In genomic region chr4:83174844-83175414, GRCh38 we compare ENCODE assay signal across 1 cellular context.
TF ChIP-seq lines count a peak whose summit lies in the region.

No MANE protein-coding gene starts in this region.

TF ChIP-seq in GM12878, 131 proteins besides CTCF, POLR2A, EP300 and RAD21 (continued from another document and continues in another):
- peak; percentile 58 for TF ChIP-seq BCL3 (IDR thresholded peaks at IDR 0.05; ENCODE audit: borderline replicate concordance, insufficient read depth, low read depth, low read length, poor library complexity, severe bottlenecking)
- TF ChIP-seq, protein P1, sequence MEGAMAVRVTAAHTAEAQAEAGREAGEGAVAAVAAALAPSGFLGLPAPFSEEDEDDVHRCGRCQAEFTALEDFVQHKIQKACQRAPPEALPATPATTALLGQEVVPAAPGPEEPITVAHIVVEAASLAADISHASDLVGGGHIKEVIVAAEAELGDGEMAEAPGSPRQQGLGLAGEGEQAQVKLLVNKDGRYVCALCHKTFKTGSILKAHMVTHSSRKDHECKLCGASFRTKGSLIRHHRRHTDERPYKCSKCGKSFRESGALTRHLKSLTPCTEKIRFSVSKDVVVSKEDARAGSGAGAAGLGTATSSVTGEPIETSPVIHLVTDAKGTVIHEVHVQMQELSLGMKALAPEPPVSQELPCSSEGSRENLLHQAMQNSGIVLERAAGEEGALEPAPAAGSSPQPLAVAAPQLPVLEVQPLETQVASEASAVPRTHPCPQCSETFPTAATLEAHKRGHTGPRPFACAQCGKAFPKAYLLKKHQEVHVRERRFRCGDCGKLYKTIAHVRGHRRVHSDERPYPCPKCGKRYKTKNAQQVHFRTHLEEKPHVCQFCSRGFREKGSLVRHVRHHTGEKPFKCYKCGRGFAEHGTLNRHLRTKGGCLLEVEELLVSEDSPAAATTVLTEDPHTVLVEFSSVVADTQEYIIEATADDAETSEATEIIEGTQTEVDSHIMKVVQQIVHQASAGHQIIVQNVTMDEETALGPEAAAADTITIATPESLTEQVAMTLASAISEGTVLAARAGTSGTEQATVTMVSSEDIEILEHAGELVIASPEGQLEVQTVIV (IDR thresholded peaks at IDR 0.05; ENCODE audit: borderline replicate concordance, partially characterized antibody), result no peak
- 0 out of 2 replicates have a peak, but pooled peaks have one; percentile 13 for TF ChIP-seq NR2F1 (conservative IDR thresholded peaks at IDR 0.05)
- no peak for TF ChIP-seq RBBP5 (conservative IDR thresholded peaks at IDR 0.05)
- TF ChIP-seq ESRRA (IDR thresholded peaks at IDR 0.05; ENCODE audit: low read length), result no peak
- peak; percentile 73 for TF ChIP-seq BMI1 (IDR thresholded peaks at IDR 0.05; ENCODE audit: borderline replicate concordance)
- TF ChIP-seq BHLHE40 (IDR thresholded peaks at IDR 0.05; ENCODE audit: borderline replicate concordance in 1 of 2, low read depth in 2 of 2, low read length in 1 of 2), result no peak
- TF ChIP-seq MEF2A (IDR thresholded peaks at IDR 0.05; ENCODE audit: insufficient read depth, low read depth, low read length), result peak; percentile 72; the same call in 1 of the 2 replicates
- peak; percentile 95 for TF ChIP-seq IRF4 (IDR thresholded peaks at IDR 0.05; ENCODE audit: low read depth, low read length)
- TF ChIP-seq MTA2 (IDR thresholded peaks at IDR 0.05; ENCODE audit: low read depth), result peak; percentile 94
- peak; percentile 67; the same call in 1 of the 2 replicates for TF ChIP-seq JUND (IDR thresholded peaks at IDR 0.05; ENCODE audit: low read depth, low read length)
- no peak for TF ChIP-seq CHD1 (IDR thresholded peaks at IDR 0.05; ENCODE audit: low read depth, low read length)
- TF ChIP-seq CREM (IDR thresholded peaks at IDR 0.05; ENCODE audit: low read depth), result 0 out of 2 replicates have a peak, but pooled peaks have one; percentile 65
- TF ChIP-seq ZZZ3 (IDR thresholded peaks at IDR 0.05; ENCODE audit: control insufficient read depth, insufficient read length, low read depth), result no peak
- peak; percentile 68; the same call in 1 of the 2 replicates for TF ChIP-seq FOXM1 (IDR thresholded peaks at IDR 0.05; ENCODE audit: low read depth, low read length)
- peak; percentile 55; the same call in 1 of the 2 replicates for TF ChIP-seq MLLT1 (IDR thresholded peaks at IDR 0.05)
- peak; percentile 96 for TF ChIP-seq IKZF1 (conservative IDR thresholded peaks at IDR 0.05)
- no peak for TF ChIP-seq SIX5 (IDR thresholded peaks at IDR 0.05; ENCODE audit: low read depth, low read length, severe bottlenecking)
- TF ChIP-seq EED (IDR thresholded peaks at IDR 0.05; ENCODE audit: low read depth), result peak; percentile 99
- TF ChIP-seq NBN (IDR thresholded peaks at IDR 0.05), result 0 out of 2 replicates have a peak, but pooled peaks have one; percentile 65
- TF ChIP-seq IKZF2 (IDR thresholded peaks at IDR 0.05), result peak; percentile 98
- TF ChIP-seq SREBF2 (IDR thresholded peaks at IDR 0.05; ENCODE audit: low read length), result no peak
- peak; percentile 94 for TF ChIP-seq NFIC (IDR thresholded peaks at IDR 0.05; ENCODE audit: low read depth, low read length)
- TF ChIP-seq, protein P2, sequence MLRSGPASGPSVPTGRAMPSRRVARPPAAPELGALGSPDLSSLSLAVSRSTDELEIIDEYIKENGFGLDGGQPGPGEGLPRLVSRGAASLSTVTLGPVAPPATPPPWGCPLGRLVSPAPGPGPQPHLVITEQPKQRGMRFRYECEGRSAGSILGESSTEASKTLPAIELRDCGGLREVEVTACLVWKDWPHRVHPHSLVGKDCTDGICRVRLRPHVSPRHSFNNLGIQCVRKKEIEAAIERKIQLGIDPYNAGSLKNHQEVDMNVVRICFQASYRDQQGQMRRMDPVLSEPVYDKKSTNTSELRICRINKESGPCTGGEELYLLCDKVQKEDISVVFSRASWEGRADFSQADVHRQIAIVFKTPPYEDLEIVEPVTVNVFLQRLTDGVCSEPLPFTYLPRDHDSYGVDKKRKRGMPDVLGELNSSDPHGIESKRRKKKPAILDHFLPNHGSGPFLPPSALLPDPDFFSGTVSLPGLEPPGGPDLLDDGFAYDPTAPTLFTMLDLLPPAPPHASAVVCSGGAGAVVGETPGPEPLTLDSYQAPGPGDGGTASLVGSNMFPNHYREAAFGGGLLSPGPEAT (IDR thresholded peaks at IDR 0.05; ENCODE audit: low read depth), result peak; percentile 93
- peak; percentile 48; the same call in 1 of the 2 replicates for TF ChIP-seq PML (IDR thresholded peaks at IDR 0.05; ENCODE audit: low read length)
- no peak for TF ChIP-seq STAT1 (conservative IDR thresholded peaks at IDR 0.05)
- TF ChIP-seq ATF2 (IDR thresholded peaks at IDR 0.05; ENCODE audit: low read length), result peak; percentile 79
- TF ChIP-seq MEF2B (IDR thresholded peaks at IDR 0.05; ENCODE audit: partially characterized antibody, poor library complexity, severe bottlenecking), result peak; percentile 73
- TF ChIP-seq, protein P3, sequence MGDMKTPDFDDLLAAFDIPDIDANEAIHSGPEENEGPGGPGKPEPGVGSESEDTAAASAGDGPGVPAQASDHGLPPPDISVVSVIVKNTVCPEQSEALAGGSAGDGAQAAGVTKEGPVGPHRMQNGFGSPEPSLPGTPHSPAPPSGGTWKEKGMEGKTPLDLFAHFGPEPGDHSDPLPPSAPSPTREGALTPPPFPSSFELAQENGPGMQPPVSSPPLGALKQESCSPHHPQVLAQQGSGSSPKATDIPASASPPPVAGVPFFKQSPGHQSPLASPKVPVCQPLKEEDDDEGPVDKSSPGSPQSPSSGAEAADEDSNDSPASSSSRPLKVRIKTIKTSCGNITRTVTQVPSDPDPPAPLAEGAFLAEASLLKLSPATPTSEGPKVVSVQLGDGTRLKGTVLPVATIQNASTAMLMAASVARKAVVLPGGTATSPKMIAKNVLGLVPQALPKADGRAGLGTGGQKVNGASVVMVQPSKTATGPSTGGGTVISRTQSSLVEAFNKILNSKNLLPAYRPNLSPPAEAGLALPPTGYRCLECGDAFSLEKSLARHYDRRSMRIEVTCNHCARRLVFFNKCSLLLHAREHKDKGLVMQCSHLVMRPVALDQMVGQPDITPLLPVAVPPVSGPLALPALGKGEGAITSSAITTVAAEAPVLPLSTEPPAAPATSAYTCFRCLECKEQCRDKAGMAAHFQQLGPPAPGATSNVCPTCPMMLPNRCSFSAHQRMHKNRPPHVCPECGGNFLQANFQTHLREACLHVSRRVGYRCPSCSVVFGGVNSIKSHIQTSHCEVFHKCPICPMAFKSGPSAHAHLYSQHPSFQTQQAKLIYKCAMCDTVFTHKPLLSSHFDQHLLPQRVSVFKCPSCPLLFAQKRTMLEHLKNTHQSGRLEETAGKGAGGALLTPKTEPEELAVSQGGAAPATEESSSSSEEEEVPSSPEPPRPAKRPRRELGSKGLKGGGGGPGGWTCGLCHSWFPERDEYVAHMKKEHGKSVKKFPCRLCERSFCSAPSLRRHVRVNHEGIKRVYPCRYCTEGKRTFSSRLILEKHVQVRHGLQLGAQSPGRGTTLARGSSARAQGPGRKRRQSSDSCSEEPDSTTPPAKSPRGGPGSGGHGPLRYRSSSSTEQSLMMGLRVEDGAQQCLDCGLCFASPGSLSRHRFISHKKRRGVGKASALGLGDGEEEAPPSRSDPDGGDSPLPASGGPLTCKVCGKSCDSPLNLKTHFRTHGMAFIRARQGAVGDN (IDR thresholded peaks at IDR 0.05), result peak; percentile 77
- TF ChIP-seq RFX5 (IDR thresholded peaks at IDR 0.05; ENCODE audit: low read depth, low read length), result no peak
- no peak for TF ChIP-seq ZNF384 (IDR thresholded peaks at IDR 0.05; ENCODE audit: borderline replicate concordance, low read depth, low read length)
- no peak for TF ChIP-seq PRDM15 (CRISPR knock-in tag; IDR thresholded peaks at IDR 0.05)
- 0 out of 2 replicates have a peak, but pooled peaks have one; percentile 69 for TF ChIP-seq TCF3 (IDR thresholded peaks at IDR 0.05; ENCODE audit: borderline replicate concordance, insufficient read depth, low read depth, low read length)
- TF ChIP-seq GATAD2B (conservative IDR thresholded peaks at IDR 0.05; ENCODE audit: low read depth), result peak; percentile 64
- TF ChIP-seq MTA3 (IDR thresholded peaks at IDR 0.05; ENCODE audit: borderline replicate concordance, low read length), result peak; percentile 75
- TF ChIP-seq, protein P4, sequence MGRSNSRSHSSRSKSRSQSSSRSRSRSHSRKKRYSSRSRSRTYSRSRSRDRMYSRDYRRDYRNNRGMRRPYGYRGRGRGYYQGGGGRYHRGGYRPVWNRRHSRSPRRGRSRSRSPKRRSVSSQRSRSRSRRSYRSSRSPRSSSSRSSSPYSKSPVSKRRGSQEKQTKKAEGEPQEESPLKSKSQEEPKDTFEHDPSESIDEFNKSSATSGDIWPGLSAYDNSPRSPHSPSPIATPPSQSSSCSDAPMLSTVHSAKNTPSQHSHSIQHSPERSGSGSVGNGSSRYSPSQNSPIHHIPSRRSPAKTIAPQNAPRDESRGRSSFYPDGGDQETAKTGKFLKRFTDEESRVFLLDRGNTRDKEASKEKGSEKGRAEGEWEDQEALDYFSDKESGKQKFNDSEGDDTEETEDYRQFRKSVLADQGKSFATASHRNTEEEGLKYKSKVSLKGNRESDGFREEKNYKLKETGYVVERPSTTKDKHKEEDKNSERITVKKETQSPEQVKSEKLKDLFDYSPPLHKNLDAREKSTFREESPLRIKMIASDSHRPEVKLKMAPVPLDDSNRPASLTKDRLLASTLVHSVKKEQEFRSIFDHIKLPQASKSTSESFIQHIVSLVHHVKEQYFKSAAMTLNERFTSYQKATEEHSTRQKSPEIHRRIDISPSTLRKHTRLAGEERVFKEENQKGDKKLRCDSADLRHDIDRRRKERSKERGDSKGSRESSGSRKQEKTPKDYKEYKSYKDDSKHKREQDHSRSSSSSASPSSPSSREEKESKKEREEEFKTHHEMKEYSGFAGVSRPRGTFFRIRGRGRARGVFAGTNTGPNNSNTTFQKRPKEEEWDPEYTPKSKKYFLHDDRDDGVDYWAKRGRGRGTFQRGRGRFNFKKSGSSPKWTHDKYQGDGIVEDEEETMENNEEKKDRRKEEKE (IDR thresholded peaks at IDR 0.05), result no peak
- TF ChIP-seq ATF7 (IDR thresholded peaks at IDR 0.05; ENCODE audit: low read depth), result peak; percentile 62; the same call in 1 of the 2 replicates
- TF ChIP-seq ZNF217 (IDR thresholded peaks at IDR 0.05), result peak; percentile 86
- 0 out of 2 replicates have a peak, but pooled peaks have one; percentile 13 for TF ChIP-seq YY1 (IDR thresholded peaks at IDR 0.05; ENCODE audit: low read depth, low read length)
- peak; percentile 72; the same call in 1 of the 2 replicates for TF ChIP-seq RUNX3 (IDR thresholded peaks at IDR 0.05; ENCODE audit: low read length)
- peak; percentile 78; the same call in 1 of the 2 replicates for TF ChIP-seq PAX8 (IDR thresholded peaks at IDR 0.05)
- no peak for TF ChIP-seq HDGF (IDR thresholded peaks at IDR 0.05)
- 0 out of 2 replicates have a peak, but pooled peaks have one; percentile 42 for TF ChIP-seq TCF12 (IDR thresholded peaks at IDR 0.05; ENCODE audit: low read depth, low read length)
